2 cellular contexts compared by ENCODE assay signal in the genomic region with DNA sequence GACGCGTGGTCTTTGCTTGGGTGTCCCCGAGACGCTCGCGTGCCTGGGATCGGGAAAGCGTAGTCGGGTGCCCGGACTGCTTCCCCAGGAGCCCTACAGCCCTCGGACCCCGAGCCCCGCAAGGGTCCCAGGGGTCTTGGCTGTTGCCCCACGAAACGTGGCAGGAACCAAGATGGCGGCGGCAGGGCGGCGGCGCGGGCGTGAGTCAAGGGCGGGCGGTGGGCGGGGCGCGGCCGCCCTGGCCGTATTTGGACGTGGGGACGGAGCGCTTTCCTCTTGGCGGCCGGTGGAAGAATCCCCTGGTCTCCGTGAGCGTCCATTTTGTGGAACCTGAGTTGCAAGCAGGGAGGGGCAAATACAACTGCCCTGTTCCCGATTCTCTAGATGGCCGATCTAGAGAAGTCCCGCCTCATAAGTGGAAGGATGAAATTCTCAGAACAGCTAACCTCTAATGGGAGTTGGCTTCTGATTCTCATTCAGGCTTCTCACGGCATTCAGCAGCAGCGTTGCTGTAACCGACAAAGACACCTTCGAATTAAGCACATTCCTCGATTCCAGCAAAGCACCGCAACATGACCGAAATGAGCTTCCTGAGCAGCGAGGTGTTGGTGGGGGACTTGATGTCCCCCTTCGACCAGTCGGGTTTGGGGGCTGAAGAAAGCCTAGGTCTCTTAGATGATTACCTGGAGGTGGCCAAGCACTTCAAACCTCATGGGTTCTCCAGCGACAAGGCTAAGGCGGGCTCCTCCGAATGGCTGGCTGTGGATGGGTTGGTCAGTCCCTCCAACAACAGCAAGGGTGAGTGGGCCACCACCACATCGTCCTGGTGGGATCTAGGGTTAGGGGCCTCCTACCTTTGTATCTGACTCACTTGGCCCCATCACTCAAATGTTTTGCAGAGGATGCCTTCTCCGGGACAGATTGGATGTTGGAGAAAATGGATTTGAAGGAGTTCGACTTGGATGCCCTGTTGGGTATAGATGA.
TF ChIP-seq lines count a peak whose summit lies in the region.

No MANE protein-coding gene starts in this region.

TF ChIP-seq in Ishikawa, 13 proteins besides CTCF, POLR2A, EP300 and RAD21:
- TF ChIP-seq NFIC (IDR thresholded peaks at IDR 0.05): 0 out of 2 replicates have a peak, but pooled peaks have one; percentile 8
- TF ChIP-seq FOXM1 (IDR thresholded peaks at IDR 0.05; ENCODE audit: borderline replicate concordance, low read depth): no peak
- no peak for TF ChIP-seq TAF1 (IDR thresholded peaks at IDR 0.05; ENCODE audit: low read depth)
- 0 out of 2 replicates have a peak, but pooled peaks have one; percentile 5 for TF ChIP-seq EGR1 (IDR thresholded peaks at IDR 0.05)
- peak; percentile 90 for TF ChIP-seq YY1 (IDR thresholded peaks at IDR 0.05; ENCODE audit: low read depth)
- TF ChIP-seq ZBTB7A (IDR thresholded peaks at IDR 0.05; ENCODE audit: low read depth): peak; percentile 94
- TF ChIP-seq, protein P1, sequence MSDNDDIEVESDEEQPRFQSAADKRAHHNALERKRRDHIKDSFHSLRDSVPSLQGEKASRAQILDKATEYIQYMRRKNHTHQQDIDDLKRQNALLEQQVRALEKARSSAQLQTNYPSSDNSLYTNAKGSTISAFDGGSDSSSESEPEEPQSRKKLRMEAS (IDR thresholded peaks at IDR 0.05): no peak
- TF ChIP-seq TEAD4 (IDR thresholded peaks at IDR 0.05): no peak
- TF ChIP-seq TCF12 (IDR thresholded peaks at IDR 0.05; ENCODE audit: low read depth): no peak

TF ChIP-seq in K562, 482 proteins besides CTCF, POLR2A, EP300 and RAD21 (continues in another document):
- TF ChIP-seq ZNF224 (CRISPR knock-in tag; IDR thresholded peaks at IDR 0.05) (no peak), FIP1L1 (IDR thresholded peaks at IDR 0.05; ENCODE audit: low read depth, low read length, poor library complexity, severe bottlenecking) (peak; percentile 92), HNRNPL (IDR thresholded peaks at IDR 0.05; ENCODE audit: low read depth, low read length) (0 out of 2 replicates have a peak, but pooled peaks have one; percentile 37), POLR2G (IDR thresholded peaks at IDR 0.05; ENCODE audit: low read depth, low read length) (peak; percentile 96), EP400 (IDR thresholded peaks at IDR 0.05) (peak; percentile 90; the same call in 1 of the 2 replicates), PRPF4 (IDR thresholded peaks at IDR 0.05; ENCODE audit: insufficient read depth, low read depth, low read length, poor library complexity, severe bottlenecking) (peak; percentile 94), CCAR2 (IDR thresholded peaks at IDR 0.05; ENCODE audit: low read depth, low read length) (no peak), ZNF324 (CRISPR knock-in tag; IDR thresholded peaks at IDR 0.05) (no peak), ZC3H4 (CRISPR knock-in tag; IDR thresholded peaks at IDR 0.05; ENCODE audit: borderline replicate concordance) (peak; percentile 80), POLR2H (tag; IDR thresholded peaks at IDR 0.05; ENCODE audit: low read depth) (peak; percentile 1; the same call in 1 of the 2 replicates), CHD1 (IDR thresholded peaks at IDR 0.05; ENCODE audit: low read length) (peak; percentile 83), CCNT2 (IDR thresholded peaks at IDR 0.05; ENCODE audit: borderline replicate concordance, extremely low read depth, insufficient read length, low read depth, low read length) (peak; percentile 27), SAP30 (IDR thresholded peaks at IDR 0.05; ENCODE audit: borderline replicate concordance, insufficient read depth, low read depth, low read length, poor library complexity, severe bottlenecking) (peak; percentile 19), FOS (IDR thresholded peaks at IDR 0.05; ENCODE audit: extremely low read depth, insufficient read length) (no peak), ZBTB17 (CRISPR knock-in tag; IDR thresholded peaks at IDR 0.05) (0 out of 2 replicates have a peak, but pooled peaks have one; percentile 76), MED1 (CRISPR knock-in tag; IDR thresholded peaks at IDR 0.05; ENCODE audit: borderline replicate concordance) (0 out of 2 replicates have a peak, but pooled peaks have one; percentile 5), ZNF589 (CRISPR knock-in tag; IDR thresholded peaks at IDR 0.05; ENCODE audit: low read depth) (0 out of 2 replicates have a peak, but pooled peaks have one; percentile 26), NR4A1 (CRISPR knock-in tag; IDR thresholded peaks at IDR 0.05) (no peak), NR4A1 (tag; IDR thresholded peaks at IDR 0.05) (no peak), HNRNPK (IDR thresholded peaks at IDR 0.05; ENCODE audit: low read depth, low read length, poor library complexity, severe bottlenecking) (peak; percentile 2), POLR2AphosphoS5 (IDR thresholded peaks at IDR 0.05; ENCODE audit: control insufficient read depth, insufficient read depth, low read depth, low read length) (peak; percentile 39; the same call in 1 of the 2 replicates), CBFA2T3 (IDR thresholded peaks at IDR 0.05) (no peak), RBBP5 (IDR thresholded peaks at IDR 0.05; ENCODE audit: borderline replicate concordance, insufficient read depth, low read length, poor library complexity, severe bottlenecking) (peak; percentile 20), SUPT5H (IDR thresholded peaks at IDR 0.05) (0 out of 2 replicates have a peak, but pooled peaks have one; percentile 5), SIN3A (IDR thresholded peaks at IDR 0.05; ENCODE audit: borderline replicate concordance in 2 of 2, control insufficient read depth in 1 of 2, low read depth in 2 of 2, low read length in 2 of 2) (peak; percentile 19 to 45; a peak in 1 of 4 replicates), RBM14 (IDR thresholded peaks at IDR 0.05; ENCODE audit: borderline replicate concordance, insufficient read depth, low read depth, low read length) (peak; percentile 86; the same call in 1 of the 2 replicates), NRF1 (conservative IDR thresholded peaks at IDR 0.05 in 1 of 2, IDR thresholded peaks at IDR 0.05 in 1 of 2) (peak; percentile 43 to 57; a peak in 3 of 4 replicates), YY1 (IDR thresholded peaks at IDR 0.05; ENCODE audit: borderline replicate concordance in 1 of 3, control insufficient read depth in 1 of 3, extremely low read depth in 1 of 3, insufficient read depth in 3 of 3, insufficient read length in 1 of 3, insufficient replicate concordance in 2 of 3, low read depth in 1 of 3, low read length in 2 of 3) (peak; percentile 71 to 95 (median 94)), RBFOX2 (IDR thresholded peaks at IDR 0.05; ENCODE audit: low read depth, low read length) (peak; percentile 99), MYC (IDR thresholded peaks at IDR 0.05; ENCODE audit: low read depth, low read length) (peak; percentile 92), MYC (CRISPR knock-in tag; IDR thresholded peaks at IDR 0.05; ENCODE audit: borderline replicate concordance, low read depth) (no peak), ZNF644 (tag; IDR thresholded peaks at IDR 0.05; ENCODE audit: low read depth) (0 out of 2 replicates have a peak, but pooled peaks have one; percentile 8), ZBTB7A (IDR thresholded peaks at IDR 0.05; ENCODE audit: borderline replicate concordance, control insufficient read depth, low read depth, low read length) (peak; percentile 97), FOXK1 (CRISPR knock-in tag; IDR thresholded peaks at IDR 0.05; ENCODE audit: borderline replicate concordance) (0 out of 2 replicates have a peak, but pooled peaks have one; percentile 45), BRD4 (IDR thresholded peaks at IDR 0.05) (no peak), SRF (CRISPR knock-in tag; IDR thresholded peaks at IDR 0.05) (peak in 1 of 2 experiments; percentile 83; a peak in 2 of 4 replicates), SMC3 (conservative IDR thresholded peaks at IDR 0.05; ENCODE audit: insufficient read depth, low read depth, low read length) (no peak), ETS2 (tag; IDR thresholded peaks at IDR 0.05; ENCODE audit: borderline replicate concordance, poor library complexity, severe bottlenecking) (no peak), RBM22 (IDR thresholded peaks at IDR 0.05; ENCODE audit: low read depth, low read length, poor library complexity, severe bottlenecking) (peak; percentile 97), ASH1L (IDR thresholded peaks at IDR 0.05; ENCODE audit: borderline replicate concordance, low read depth, partially characterized antibody) (no peak)
- TF ChIP-seq, protein P2, sequence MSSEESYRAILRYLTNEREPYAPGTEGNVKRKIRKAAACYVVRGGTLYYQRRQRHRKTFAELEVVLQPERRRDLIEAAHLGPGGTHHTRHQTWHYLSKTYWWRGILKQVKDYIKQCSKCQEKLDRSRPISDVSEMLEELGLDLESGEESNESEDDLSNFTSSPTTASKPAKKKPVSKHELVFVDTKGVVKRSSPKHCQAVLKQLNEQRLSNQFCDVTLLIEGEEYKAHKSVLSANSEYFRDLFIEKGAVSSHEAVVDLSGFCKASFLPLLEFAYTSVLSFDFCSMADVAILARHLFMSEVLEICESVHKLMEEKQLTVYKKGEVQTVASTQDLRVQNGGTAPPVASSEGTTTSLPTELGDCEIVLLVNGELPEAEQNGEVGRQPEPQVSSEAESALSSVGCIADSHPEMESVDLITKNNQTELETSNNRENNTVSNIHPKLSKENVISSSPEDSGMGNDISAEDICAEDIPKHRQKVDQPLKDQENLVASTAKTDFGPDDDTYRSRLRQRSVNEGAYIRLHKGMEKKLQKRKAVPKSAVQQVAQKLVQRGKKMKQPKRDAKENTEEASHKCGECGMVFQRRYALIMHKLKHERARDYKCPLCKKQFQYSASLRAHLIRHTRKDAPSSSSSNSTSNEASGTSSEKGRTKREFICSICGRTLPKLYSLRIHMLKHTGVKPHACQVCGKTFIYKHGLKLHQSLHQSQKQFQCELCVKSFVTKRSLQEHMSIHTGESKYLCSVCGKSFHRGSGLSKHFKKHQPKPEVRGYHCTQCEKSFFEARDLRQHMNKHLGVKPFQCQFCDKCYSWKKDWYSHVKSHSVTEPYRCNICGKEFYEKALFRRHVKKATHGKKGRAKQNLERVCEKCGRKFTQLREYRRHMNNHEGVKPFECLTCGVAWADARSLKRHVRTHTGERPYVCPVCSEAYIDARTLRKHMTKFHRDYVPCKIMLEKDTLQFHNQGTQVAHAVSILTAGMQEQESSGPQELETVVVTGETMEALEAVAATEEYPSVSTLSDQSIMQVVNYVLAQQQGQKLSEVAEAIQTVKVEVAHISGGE (CRISPR knock-in tag; IDR thresholded peaks at IDR 0.05): 0 out of 6 replicates have a peak, but pooled peaks of 1 of the 3 experiments have one; percentile 49
- TF ChIP-seq, protein P3, sequence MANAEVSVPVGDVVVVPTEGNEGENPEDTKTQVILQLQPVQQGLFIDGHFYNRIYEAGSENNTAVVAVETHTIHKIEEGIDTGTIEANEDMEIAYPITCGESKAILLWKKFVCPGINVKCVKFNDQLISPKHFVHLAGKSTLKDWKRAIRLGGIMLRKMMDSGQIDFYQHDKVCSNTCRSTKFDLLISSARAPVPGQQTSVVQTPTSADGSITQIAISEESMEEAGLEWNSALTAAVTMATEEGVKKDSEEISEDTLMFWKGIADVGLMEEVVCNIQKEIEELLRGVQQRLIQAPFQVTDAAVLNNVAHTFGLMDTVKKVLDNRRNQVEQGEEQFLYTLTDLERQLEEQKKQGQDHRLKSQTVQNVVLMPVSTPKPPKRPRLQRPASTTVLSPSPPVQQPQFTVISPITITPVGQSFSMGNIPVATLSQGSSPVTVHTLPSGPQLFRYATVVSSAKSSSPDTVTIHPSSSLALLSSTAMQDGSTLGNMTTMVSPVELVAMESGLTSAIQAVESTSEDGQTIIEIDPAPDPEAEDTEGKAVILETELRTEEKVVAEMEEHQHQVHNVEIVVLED (CRISPR knock-in tag; IDR thresholded peaks at IDR 0.05): 0 out of 2 replicates have a peak, but pooled peaks have one; percentile 39
- TF ChIP-seq, protein P4, sequence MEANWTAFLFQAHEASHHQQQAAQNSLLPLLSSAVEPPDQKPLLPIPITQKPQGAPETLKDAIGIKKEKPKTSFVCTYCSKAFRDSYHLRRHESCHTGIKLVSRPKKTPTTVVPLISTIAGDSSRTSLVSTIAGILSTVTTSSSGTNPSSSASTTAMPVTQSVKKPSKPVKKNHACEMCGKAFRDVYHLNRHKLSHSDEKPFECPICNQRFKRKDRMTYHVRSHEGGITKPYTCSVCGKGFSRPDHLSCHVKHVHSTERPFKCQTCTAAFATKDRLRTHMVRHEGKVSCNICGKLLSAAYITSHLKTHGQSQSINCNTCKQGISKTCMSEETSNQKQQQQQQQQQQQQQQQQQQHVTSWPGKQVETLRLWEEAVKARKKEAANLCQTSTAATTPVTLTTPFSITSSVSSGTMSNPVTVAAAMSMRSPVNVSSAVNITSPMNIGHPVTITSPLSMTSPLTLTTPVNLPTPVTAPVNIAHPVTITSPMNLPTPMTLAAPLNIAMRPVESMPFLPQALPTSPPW (CRISPR knock-in tag; IDR thresholded peaks at IDR 0.05): 0 out of 2 replicates have a peak, but pooled peaks have one; percentile 10
- TF ChIP-seq, protein P5, sequence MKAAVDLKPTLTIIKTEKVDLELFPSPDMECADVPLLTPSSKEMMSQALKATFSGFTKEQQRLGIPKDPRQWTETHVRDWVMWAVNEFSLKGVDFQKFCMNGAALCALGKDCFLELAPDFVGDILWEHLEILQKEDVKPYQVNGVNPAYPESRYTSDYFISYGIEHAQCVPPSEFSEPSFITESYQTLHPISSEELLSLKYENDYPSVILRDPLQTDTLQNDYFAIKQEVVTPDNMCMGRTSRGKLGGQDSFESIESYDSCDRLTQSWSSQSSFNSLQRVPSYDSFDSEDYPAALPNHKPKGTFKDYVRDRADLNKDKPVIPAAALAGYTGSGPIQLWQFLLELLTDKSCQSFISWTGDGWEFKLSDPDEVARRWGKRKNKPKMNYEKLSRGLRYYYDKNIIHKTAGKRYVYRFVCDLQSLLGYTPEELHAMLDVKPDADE (conservative IDR thresholded peaks at IDR 0.05; ENCODE audit: control insufficient read depth, low read depth, low read length): peak; percentile 53; the same call in 1 of the 2 replicates
- TF ChIP-seq, protein P6, sequence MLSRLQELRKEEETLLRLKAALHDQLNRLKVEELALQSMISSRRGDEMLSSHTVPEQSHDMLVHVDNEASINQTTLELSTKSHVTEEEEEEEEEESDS (CRISPR knock-in tag; IDR thresholded peaks at IDR 0.05): no peak
- TF ChIP-seq, protein P7, sequence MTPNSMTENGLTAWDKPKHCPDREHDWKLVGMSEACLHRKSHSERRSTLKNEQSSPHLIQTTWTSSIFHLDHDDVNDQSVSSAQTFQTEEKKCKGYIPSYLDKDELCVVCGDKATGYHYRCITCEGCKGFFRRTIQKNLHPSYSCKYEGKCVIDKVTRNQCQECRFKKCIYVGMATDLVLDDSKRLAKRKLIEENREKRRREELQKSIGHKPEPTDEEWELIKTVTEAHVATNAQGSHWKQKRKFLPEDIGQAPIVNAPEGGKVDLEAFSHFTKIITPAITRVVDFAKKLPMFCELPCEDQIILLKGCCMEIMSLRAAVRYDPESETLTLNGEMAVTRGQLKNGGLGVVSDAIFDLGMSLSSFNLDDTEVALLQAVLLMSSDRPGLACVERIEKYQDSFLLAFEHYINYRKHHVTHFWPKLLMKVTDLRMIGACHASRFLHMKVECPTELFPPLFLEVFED (CRISPR knock-in tag; conservative IDR thresholded peaks at IDR 0.05): no peak
- TF ChIP-seq, protein P8, sequence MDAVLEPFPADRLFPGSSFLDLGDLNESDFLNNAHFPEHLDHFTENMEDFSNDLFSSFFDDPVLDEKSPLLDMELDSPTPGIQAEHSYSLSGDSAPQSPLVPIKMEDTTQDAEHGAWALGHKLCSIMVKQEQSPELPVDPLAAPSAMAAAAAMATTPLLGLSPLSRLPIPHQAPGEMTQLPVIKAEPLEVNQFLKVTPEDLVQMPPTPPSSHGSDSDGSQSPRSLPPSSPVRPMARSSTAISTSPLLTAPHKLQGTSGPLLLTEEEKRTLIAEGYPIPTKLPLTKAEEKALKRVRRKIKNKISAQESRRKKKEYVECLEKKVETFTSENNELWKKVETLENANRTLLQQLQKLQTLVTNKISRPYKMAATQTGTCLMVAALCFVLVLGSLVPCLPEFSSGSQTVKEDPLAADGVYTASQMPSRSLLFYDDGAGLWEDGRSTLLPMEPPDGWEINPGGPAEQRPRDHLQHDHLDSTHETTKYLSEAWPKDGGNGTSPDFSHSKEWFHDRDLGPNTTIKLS (IDR thresholded peaks at IDR 0.05; ENCODE audit: borderline replicate concordance, low read depth): peak; percentile 92; the same call in 1 of the 2 replicates
